9 cellular contexts compared by ENCODE assay signal in the genomic region with DNA sequence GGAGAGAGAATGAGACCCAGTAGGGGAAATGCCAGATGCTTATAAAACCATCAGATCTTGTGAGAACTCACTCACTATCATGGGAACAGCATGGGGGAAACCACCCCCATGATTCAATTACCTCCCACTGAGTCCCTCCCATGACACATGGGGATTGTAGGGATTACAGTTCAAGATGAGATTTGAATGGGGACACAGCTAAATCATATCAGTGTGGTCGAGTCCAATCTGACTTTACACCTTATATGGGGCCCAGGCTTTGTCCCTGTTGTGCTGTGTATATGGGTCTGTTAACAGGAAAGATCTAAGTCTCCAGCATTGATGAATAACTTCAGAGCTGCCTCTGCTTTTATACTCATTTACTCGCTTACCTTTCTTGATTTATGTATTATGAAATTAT. TPM values are rescaled to one million over a fixed set of nuclear protein-coding genes. Genes with fewer than 3 reads are reported as not detected.
"Had no signal": no experiment of that assay in that cellular context is flagged by ENCODE, and none has a peak within 500 bp of the region (broad histone marks: within the 10 kb centered on the region; RNA-seq: fewer than 3 reads in every experiment).

No MANE protein-coding gene starts in this region.

RNA-seq across cellular contexts. Expression of a gene that starts 20.9 kb away (rescaled TPM):
- total RNA-seq: activated B cell treated with CpG ODN at 0.5 μM for 24 hours; activated CD8-positive, alpha-beta T cell treated with anti-CD3 and anti-CD28 coated beads for 36 hours; activated naive CD4-positive, alpha-beta T cell treated with anti-CD3 and anti-CD28 coated beads for 36 hours; activated naive CD8-positive, alpha-beta T cell treated with anti-CD3 and anti-CD28 coated beads for 36 hours; activated T-helper 2 cell treated with anti-CD3 and anti-CD28 coated beads, Interferon-gamma antibody, Interleukin-2, Interleukin-4, amounts not matched to agents 10 μg/mL and 5 μg/mL and 100 μg/mL, durations not matched to agents 14 hours and 24 hours and 36 hours; chondrocyte; foreskin keratinocyte; gastrocnemius medialis; T-helper 1 cell treated with Interleukin-12 subunit alpha and Interleukin-12 subunit beta and Interleukin-4 antibody, amounts not matched to agents 30 ng/mL and 1 ng/mL, for 36 hours had no signal
- polyA plus RNA-seq: foreskin keratinocyte had no signal
